In the genomic region with DNA sequence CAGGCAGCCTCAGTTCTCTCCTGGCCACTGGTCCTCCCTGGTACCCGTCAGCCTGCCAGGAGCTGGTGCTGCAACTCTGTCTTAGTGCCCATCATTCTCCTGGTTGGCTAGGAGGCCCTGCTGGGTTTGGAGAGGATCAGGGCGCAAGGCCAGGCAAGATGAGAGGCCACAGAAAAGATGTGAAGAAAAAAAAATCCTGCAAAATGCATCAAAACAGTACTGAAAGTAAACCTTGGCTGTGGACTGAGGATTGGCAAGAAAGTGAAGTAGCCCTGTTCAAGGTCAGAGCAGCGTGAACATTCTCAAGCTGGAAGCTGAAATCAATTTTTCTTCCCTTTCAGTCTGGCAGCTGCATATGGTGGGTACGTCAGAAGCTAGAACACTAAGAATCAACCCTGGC, we compare ENCODE assay signal across 31 cellular contexts.
DNase-seq lines count a peak whose midpoint lies in the region; ATAC-seq and TF ChIP-seq lines count a peak whose summit lies in the region.
"Had no signal": no experiment of that assay in that cellular context is flagged by ENCODE, and none has a peak within 500 bp of the region (broad histone marks: within the 10 kb centered on the region; RNA-seq: fewer than 3 reads in every experiment).

No MANE protein-coding gene starts in this region.

- no peaks in the 10 kb centered on the region for H3K27me3 ChIP-seq in adrenal gland
- H3K27me3 ChIP-seq in SJCRH30, result no peaks in the 10 kb centered on the region
- H3K27me3 ChIP-seq: vagina had no signal

- no peaks in the 10 kb centered on the region for H3K9me3 Mint-ChIP-seq in activated T-cell treated with anti-CD3 and anti-CD28 coated beads, Interleukin-2, amount 50 U/mL, for 72 hours
- H3K9me3 Mint-ChIP-seq: activated naive CD4-positive, alpha-beta T cell treated with anti-CD3 and anti-CD28 coated beads, Interleukin-2, amount 50 U/mL, for 24 hours; CD8-positive, alpha-beta T cell; T-helper 1 cell treated with Interleukin-12 subunit alpha and Interleukin-12 subunit beta and Interleukin-4 antibody, amounts not matched to agents 30 μg/mL and 1 μg/mL, for 36 hours had no signal

- ATAC-seq in HG03342 (IDR thresholded peaks at IDR 0.05; ENCODE audit: unreplicated experiment), result no peak
- ATAC-seq in activated T-cell treated with anti-CD3 and anti-CD28 coated beads, Interleukin-2, amount 50 U/mL, for 72 hours (replicated peaks in 1 of 2), result no peak
- ATAC-seq: activated CD4-positive, CD25-positive, alpha-beta regulatory T cell treated with anti-CD3 and anti-CD28 coated beads, Interleukin-2, amount 50 U/mL, for 24 hours; CD8-positive, alpha-beta T cell; right cardiac atrium had no signal

- DNase-seq in C1 segment of cervical spinal cord (lab: John Stamatoyannopoulos, UW) (peak in 11 of 14 donors; percentile 1 to 87 (median 59)), adrenal gland (peak in 6 of 7 donors; percentile 25 to 69 (median 42)), head of caudate nucleus (peak in 26 of 42 donors; percentile 2 to 69 (median 39)), putamen (ENCODE audit: low spot score) (peak; percentile 65), cortex of kidney (lab: John Stamatoyannopoulos, UW) (no peak), SJCRH30 (no peak)
- DNase-seq in activated T-cell treated with anti-CD3 and anti-CD28 coated beads, Interleukin-2, amount 50 U/mL, for 72 hours, result no peak
- DNase-seq: activated CD4-positive, alpha-beta T cell treated with anti-CD3 and anti-CD28 coated beads, Interleukin-2, amount 50 U/mL, for 48 hours; activated CD8-positive, alpha-beta memory T cell treated with anti-CD3 and anti-CD28 coated beads, Interleukin-2, amount 50 U/mL, for 4 hours; aorta; CD8-positive, alpha-beta T cell; central memory CD4-positive, alpha-beta T cell; DMS 273 treated with DMSO at 0.1 percent for 48 hours; H7; left ventricle myocardium inferior; MM.1S; naive B cell; NCI-H2029 treated with DMSO at 0.1 percent for 48 hours; NCI-H226; NCI-H82; SK-N-SH; spleen had no signal

- 38 to 65% (median 42%) methylated on average over 4 of the region's 4 CpGs for WGBS in adrenal gland, 4 donors

- no peak overlapping the region for H3K4me3 Mint-ChIP-seq in activated T-cell treated with anti-CD3 and anti-CD28 coated beads, Interleukin-2, amount 50 U/mL, for 72 hours
- H3K4me3 Mint-ChIP-seq: activated naive CD4-positive, alpha-beta T cell treated with anti-CD3 and anti-CD28 coated beads, Interleukin-2, amount 50 U/mL, for 24 hours; CD8-positive, alpha-beta T cell; naive B cell; T-helper 1 cell treated with Interleukin-12 subunit alpha and Interleukin-12 subunit beta and Interleukin-4 antibody, amounts not matched to agents 30 μg/mL and 1 μg/mL, for 36 hours had no signal

- no peak for TF ChIP-seq CTCF in adrenal gland (IDR thresholded peaks at IDR 0.05)

- no peaks in the 10 kb centered on the region for H3K4me1 Mint-ChIP-seq in activated T-cell treated with anti-CD3 and anti-CD28 coated beads, Interleukin-2, amount 50 U/mL, for 72 hours (ENCODE audit: low read depth)
- H3K4me1 Mint-ChIP-seq: activated naive CD4-positive, alpha-beta T cell treated with anti-CD3 and anti-CD28 coated beads, Interleukin-2, amount 50 U/mL, for 24 hours; naive B cell had no signal

- H3K9me3 ChIP-seq in adrenal gland (replicated peaks in 1 of 3) (no peaks in the 10 kb centered on the region), SJCRH30 (replicated peaks) (no peaks in the 10 kb centered on the region)
- H3K9me3 ChIP-seq: left ventricle myocardium inferior, SK-N-SH, spleen, vagina had no signal

- intact Hi-C loops in adrenal gland (cut with DNase I) (no loop called here), head of caudate nucleus (cut with DNase I) (no loop called here)

- no peak overlapping the region for H3K27ac Mint-ChIP-seq in activated T-cell treated with anti-CD3 and anti-CD28 coated beads, Interleukin-2, amount 50 U/mL, for 72 hours
- H3K27ac Mint-ChIP-seq: activated naive CD4-positive, alpha-beta T cell treated with anti-CD3 and anti-CD28 coated beads, Interleukin-2, amount 50 U/mL, for 24 hours; CD8-positive, alpha-beta T cell; naive B cell; T-helper 1 cell treated with Interleukin-12 subunit alpha and Interleukin-12 subunit beta and Interleukin-4 antibody, amounts not matched to agents 30 μg/mL and 1 μg/mL, for 36 hours had no signal

- H3K27ac ChIP-seq in adrenal gland (no peak overlapping the region), SJCRH30 (no peak overlapping the region)
- H3K27ac ChIP-seq: HL-60, KMS-11, left ventricle myocardium inferior, RWPE1, spleen, vagina had no signal

- no peak for TF ChIP-seq POLR2A in adrenal gland (IDR thresholded peaks at IDR 0.05)

- H3K4me3 ChIP-seq in adrenal gland (no peak overlapping the region), SJCRH30 (no peak overlapping the region)
- H3K4me3 ChIP-seq: left ventricle myocardium inferior, spleen, vagina had no signal

- H3K4me1 ChIP-seq in adrenal gland (replicated peaks in 1 of 2), result no peaks in the 10 kb centered on the region
- no peaks in the 10 kb centered on the region for H3K4me1 ChIP-seq in SJCRH30
- H3K4me1 ChIP-seq: left ventricle myocardium inferior, spleen, vagina had no signal

- H3K27me3 Mint-ChIP-seq in activated T-cell treated with anti-CD3 and anti-CD28 coated beads, Interleukin-2, amount 50 U/mL, for 72 hours (ENCODE audit: low read depth), result peaks cover 24% of the 10 kb centered on the region

- H3K36me3 ChIP-seq in adrenal gland (replicated peaks in 1 of 2) (no peaks in the 10 kb centered on the region), SJCRH30 (no peaks in the 10 kb centered on the region)
- H3K36me3 ChIP-seq: left ventricle myocardium inferior, spleen, vagina had no signal

- H3K36me3 Mint-ChIP-seq in activated T-cell treated with anti-CD3 and anti-CD28 coated beads, Interleukin-2, amount 50 U/mL, for 72 hours (ENCODE audit: insufficient read depth in 2 of 2), result no peaks in the 10 kb centered on the region
- H3K36me3 Mint-ChIP-seq: activated naive CD4-positive, alpha-beta T cell treated with anti-CD3 and anti-CD28 coated beads, Interleukin-2, amount 50 U/mL, for 24 hours; CD8-positive, alpha-beta T cell; naive B cell had no signal

Comparison
In these comparisons a context has a peak if more than half of its experiments do, and no peak if none do; other contexts are left out.
1. DNase-seq: peak in C1 segment of cervical spinal cord (11 of 14), adrenal gland (6 of 7), head of caudate nucleus (26 of 42) and putamen (single experiment); none in cortex of kidney (single experiment), activated T-cell treated with anti-CD3 and anti-CD28 coated beads, Interleukin-2, amount 50 U/mL, for 72 hours (0 of 2) and SJCRH30 (0 of 2).